Comparison of ENCODE assay signal across 25 cellular contexts in genomic region chr4:135368826-135369225, GRCh38.
"Had no signal": no experiment of that assay in that cellular context is flagged by ENCODE, and none has a peak within 500 bp of the region (broad histone marks: within the 10 kb centered on the region; RNA-seq: fewer than 3 reads in every experiment).

No MANE protein-coding gene starts in this region.

- DNase-seq: activated CD4-positive, alpha-beta T cell treated with anti-CD3 and anti-CD28 coated beads, Interleukin-2, amount 10 ng/mL, durations not matched to agents 7 days and 5 days; activated CD8-positive, alpha-beta memory T cell treated with anti-CD3 and anti-CD28 coated beads, Interleukin-2, amount 10 ng/mL, durations not matched to agents 7 days and 5 days; activated CD8-positive, alpha-beta T cell treated with anti-CD3 and anti-CD28 coated beads for 36 hours; activated effector memory CD4-positive, alpha-beta T cell treated with anti-CD3 and anti-CD28 coated beads, Interleukin-2, amount 50 U/mL, for 16 hours; activated naive CD4-positive, alpha-beta T cell treated with anti-CD3 and anti-CD28 coated beads, Interleukin-2, amount 10 ng/mL, durations not matched to agents 7 days and 5 days; activated T-cell treated with anti-CD3 and anti-CD28 coated beads for 4 hours; amygdala; caudate nucleus; dermis blood vessel endothelial cell; effector CD8-positive, alpha-beta T cell; head of caudate nucleus; left ventricle myocardium superior; mammary epithelial cell; natural killer cell; ovary; stimulated activated CD4-positive, alpha-beta T cell treated with anti-CD3 and anti-CD28 coated beads, Interleukin-12 subunit alpha, Interleukin-12 subunit beta, amount 100 ng/mL, for 4 hours; stimulated activated naive CD8-positive, alpha-beta T cell treated with anti-CD3 and anti-CD28 coated beads, Interleukin-15, amount 100 ng/mL, for 72 hours; T-helper 17 cell had no signal

- H3K4me3 ChIP-seq: gastroesophageal sphincter, ovary, prostate gland, right atrium auricular region, suprapubic skin, tibial nerve had no signal

- H3K4me1 ChIP-seq: gastroesophageal sphincter, prostate gland, right atrium auricular region, suprapubic skin, tibial nerve had no signal

- H3K27me3 ChIP-seq: gastroesophageal sphincter, neutrophil, ovary, right atrium auricular region, suprapubic skin, tibial nerve had no signal

- H3K27ac ChIP-seq: gastroesophageal sphincter, neutrophil, ovary, prostate gland, right atrium auricular region, suprapubic skin, tibial nerve had no signal

- H3K9me3 ChIP-seq: gastroesophageal sphincter, neutrophil, ovary, prostate gland, right atrium auricular region, suprapubic skin had no signal

- ATAC-seq: activated CD8-positive, alpha-beta memory T cell treated with anti-CD3 and anti-CD28 coated beads, Interleukin-2, amount 10 ng/mL, durations not matched to agents 7 days and 5 days; activated CD8-positive, alpha-beta T cell treated with anti-CD3 and anti-CD28 coated beads for 36 hours; gastroesophageal sphincter; left ventricle myocardium superior; natural killer cell; stimulated activated effector memory CD8-positive, alpha-beta T cell treated with anti-CD3 and anti-CD28 coated beads, Interleukin-12 subunit alpha, Interleukin-12 subunit beta, amount 100 ng/mL, for 72 hours; stimulated activated naive CD8-positive, alpha-beta T cell treated with anti-CD3 and anti-CD28 coated beads, Interleukin-15, amount 100 ng/mL, for 72 hours; T-helper 17 cell had no signal

- H3K36me3 ChIP-seq: gastroesophageal sphincter, neutrophil, ovary, prostate gland, right atrium auricular region, suprapubic skin, tibial nerve had no signal
